ENCODE assay signal across 15 cellular contexts in genomic region chr9:33354651-33355211, GRCh38. TPM values are rescaled to one million over a fixed set of nuclear protein-coding genes. Genes with fewer than 3 reads are reported as not detected.
DNase-seq lines count a peak whose midpoint lies in the region; ATAC-seq and TF ChIP-seq lines count a peak whose summit lies in the region.
"Had no signal": no experiment of that assay in that cellular context is flagged by ENCODE, and none has a peak within 500 bp of the region (broad histone marks: within the 10 kb centered on the region; RNA-seq: fewer than 3 reads in every experiment).

No MANE protein-coding gene starts in this region.

- POLR2A ChIA-PET in activated CD8-positive, alpha-beta T cell treated with anti-CD3 and anti-CD28 coated beads for 36 hours (lab: Charles Lee): interaction anchor here (0.6 kb wide), 1 partner anchor 22 kb away, joined by 3 read pairs; no protein-coding TSS in a partner anchor

- ATAC-seq in activated CD8-positive, alpha-beta T cell treated with anti-CD3 and anti-CD28 coated beads for 36 hours: no peak
- ATAC-seq in stimulated activated naive CD8-positive, alpha-beta T cell treated with anti-CD3 and anti-CD28 coated beads, Interleukin-15, amount 100 ng/mL, for 72 hours: no peak
- ATAC-seq: gastrocnemius medialis had no signal

- no peak for DNase-seq in activated T-cell treated with anti-CD3 and anti-CD28 coated beads, Interleukin-2, amount 50 U/mL, for 24 hours
- no peak for DNase-seq in activated T-cell treated with anti-CD3 and anti-CD28 coated beads, Interleukin-2, amount 50 U/mL, for 48 hours
- DNase-seq in activated CD8-positive, alpha-beta T cell treated with anti-CD3 and anti-CD28 coated beads for 36 hours: no peak
- DNase-seq in fibroblast of peridontal ligament (ENCODE audit: extremely low read depth): peak; percentile 33
- DNase-seq in stimulated activated naive CD8-positive, alpha-beta T cell treated with anti-CD3 and anti-CD28 coated beads, Interleukin-15, amount 100 ng/mL, for 72 hours: no peak
- no peak for DNase-seq in NCI-H748 (lab: John Stamatoyannopoulos, UW; ENCODE audit: unreplicated experiment)
- no peak for DNase-seq in GM20000 (ENCODE audit: low spot score)
- no peak for DNase-seq in CD1c-positive myeloid dendritic cell (ENCODE audit: extremely low spot score)
- DNase-seq: activated CD4-positive, alpha-beta T cell treated with anti-CD3 and anti-CD28 coated beads, Interleukin-2, amount 50 U/mL, for 48 hours; gastrocnemius medialis; mesendoderm; NCI-H187 treated with DMSO at 0.1 percent for 48 hours; SHP77; stimulated activated CD8-positive, alpha-beta memory T cell treated with anti-CD3 and anti-CD28 coated beads, Interleukin-4, amount 100 ng/mL, for 48 hours had no signal

- no peaks in the 10 kb centered on the region for H3K9me3 Mint-ChIP-seq in activated T-cell treated with anti-CD3 and anti-CD28 coated beads, Interleukin-2, amount 50 U/mL, for 24 hours
- H3K9me3 Mint-ChIP-seq in activated CD8-positive, alpha-beta T cell treated with anti-CD3 and anti-CD28 coated beads for 36 hours: no peaks in the 10 kb centered on the region
- no peaks in the 10 kb centered on the region for H3K9me3 Mint-ChIP-seq in stimulated activated naive CD8-positive, alpha-beta T cell treated with anti-CD3 and anti-CD28 coated beads, Interleukin-15, amount 100 ng/mL, for 72 hours

- H3K36me3 Mint-ChIP-seq in activated T-cell treated with anti-CD3 and anti-CD28 coated beads, Interleukin-2, amount 50 U/mL, for 24 hours (ENCODE audit: low read depth): peaks cover 81% of the 10 kb centered on the region
- peaks cover 27% of the 10 kb centered on the region for H3K36me3 Mint-ChIP-seq in activated CD8-positive, alpha-beta T cell treated with anti-CD3 and anti-CD28 coated beads for 36 hours (ENCODE audit: low read depth)

- CTCF ChIA-PET in activated CD8-positive, alpha-beta T cell treated with anti-CD3 and anti-CD28 coated beads for 36 hours (lab: Charles Lee): no interaction called here

- intact Hi-C loops in activated CD8-positive, alpha-beta T cell treated with anti-CD3 and anti-CD28 coated beads for 36 hours (cut with micrococcal nuclease): no loop called here

- peak overlapping the region; percentile 67 for H3K27ac Mint-ChIP-seq in activated T-cell treated with anti-CD3 and anti-CD28 coated beads, Interleukin-2, amount 50 U/mL, for 24 hours
- peak overlapping the region; percentile 13 for H3K27ac Mint-ChIP-seq in activated CD8-positive, alpha-beta T cell treated with anti-CD3 and anti-CD28 coated beads for 36 hours
- peak overlapping the region; percentile 28 to 79 for H3K27ac Mint-ChIP-seq in stimulated activated naive CD8-positive, alpha-beta T cell treated with anti-CD3 and anti-CD28 coated beads, Interleukin-15, amount 100 ng/mL, for 72 hours

- no peak overlapping the region for H3K4me3 Mint-ChIP-seq in activated T-cell treated with anti-CD3 and anti-CD28 coated beads, Interleukin-2, amount 50 U/mL, for 24 hours
- no peak overlapping the region for H3K4me3 Mint-ChIP-seq in activated CD8-positive, alpha-beta T cell treated with anti-CD3 and anti-CD28 coated beads for 36 hours
- H3K4me3 Mint-ChIP-seq in stimulated activated naive CD8-positive, alpha-beta T cell treated with anti-CD3 and anti-CD28 coated beads, Interleukin-15, amount 100 ng/mL, for 72 hours: no peak overlapping the region

- H3K4me1 Mint-ChIP-seq in activated T-cell treated with anti-CD3 and anti-CD28 coated beads, Interleukin-2, amount 50 U/mL, for 24 hours (ENCODE audit: low read depth): no peaks in the 10 kb centered on the region
- no peaks in the 10 kb centered on the region for H3K4me1 Mint-ChIP-seq in activated CD8-positive, alpha-beta T cell treated with anti-CD3 and anti-CD28 coated beads for 36 hours (ENCODE audit: low read depth)
- H3K4me1 Mint-ChIP-seq in stimulated activated naive CD8-positive, alpha-beta T cell treated with anti-CD3 and anti-CD28 coated beads, Interleukin-15, amount 100 ng/mL, for 72 hours: no peaks in the 10 kb centered on the region

- no peak for TF ChIP-seq CTCF in activated CD8-positive, alpha-beta T cell treated with anti-CD3 and anti-CD28 coated beads for 36 hours (IDR thresholded peaks at IDR 0.05)
- no peak for TF ChIP-seq CTCF in GM20000 (IDR thresholded peaks at IDR 0.05; ENCODE audit: extremely low read depth, missing control alignments)

- no peaks in the 10 kb centered on the region for H3K27me3 Mint-ChIP-seq in activated T-cell treated with anti-CD3 and anti-CD28 coated beads, Interleukin-2, amount 50 U/mL, for 24 hours
- H3K27me3 Mint-ChIP-seq in activated CD8-positive, alpha-beta T cell treated with anti-CD3 and anti-CD28 coated beads for 36 hours: no peaks in the 10 kb centered on the region
- H3K27me3 Mint-ChIP-seq in stimulated activated naive CD8-positive, alpha-beta T cell treated with anti-CD3 and anti-CD28 coated beads, Interleukin-15, amount 100 ng/mL, for 72 hours: no peaks in the 10 kb centered on the region

RNA-seq across cellular contexts. Expression of gene AQP7, which starts 47.6 kb away (rescaled TPM):
- total RNA-seq in activated CD8-positive, alpha-beta T cell treated with anti-CD3 and anti-CD28 coated beads for 36 hours: not detected
- total RNA-seq: HT1080 had no signal

Comparison
In these comparisons a context has a peak if more than half of its experiments do, and no peak if none do; other contexts are left out.
1. H3K27ac Mint-ChIP-seq: peak in every context shown above with its lines; median percentile 67 in activated T-cell treated with anti-CD3 and anti-CD28 coated beads, Interleukin-2, amount 50 U/mL, for 24 hours; 54 in stimulated activated naive CD8-positive, alpha-beta T cell treated with anti-CD3 and anti-CD28 coated beads, Interleukin-15, amount 100 ng/mL, for 72 hours; 13 in activated CD8-positive, alpha-beta T cell treated with anti-CD3 and anti-CD28 coated beads for 36 hours.